In the genomic region with DNA sequence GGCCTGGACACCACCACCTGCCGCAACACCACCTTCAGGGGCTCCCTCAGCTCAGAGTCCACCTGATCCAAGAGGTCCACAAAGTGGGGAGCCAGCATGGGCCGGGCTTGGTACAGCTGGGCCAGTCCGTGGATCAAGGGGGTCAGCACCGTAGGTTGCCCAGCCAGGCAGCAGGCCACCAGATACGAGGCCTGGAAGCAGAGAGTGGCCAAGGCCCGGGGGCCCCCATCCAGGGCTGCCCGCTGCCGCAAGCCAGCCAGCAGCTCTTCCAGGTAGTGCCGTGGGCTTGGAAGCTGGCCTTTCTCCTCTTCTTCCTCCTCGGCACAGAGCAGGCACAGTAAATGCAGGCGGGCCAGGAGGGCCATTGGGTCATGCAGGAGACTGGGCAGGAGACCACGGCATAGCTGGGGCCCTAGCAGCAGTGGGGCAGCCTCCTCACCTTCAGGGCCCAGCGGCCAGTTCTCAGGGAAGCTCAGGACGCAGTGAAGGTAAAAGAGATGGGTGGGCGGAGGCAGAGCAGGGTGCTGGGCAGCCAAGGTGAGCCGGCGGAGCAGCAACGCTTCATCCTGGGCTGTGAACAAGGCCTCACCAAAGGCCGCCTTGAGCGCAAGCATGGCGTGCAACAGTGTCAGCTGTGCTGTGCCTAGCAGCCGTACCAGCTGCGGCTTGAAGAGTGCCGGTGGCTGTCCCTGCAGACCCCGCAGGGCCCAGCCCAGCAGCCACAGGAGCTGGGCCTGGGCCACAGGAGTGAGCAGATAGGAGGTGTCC, we compare ENCODE assay signal across 8 cellular contexts. TPM values are rescaled to one million over a fixed set of nuclear protein-coding genes. Genes with fewer than 3 reads are reported as not detected.
DNase-seq lines count a peak whose midpoint lies in the region; ATAC-seq and TF ChIP-seq lines count a peak whose summit lies in the region.

No MANE protein-coding gene starts in this region.

- H3K4me3 ChIP-seq in right atrium auricular region (peak overlapping the region; percentile 71 to 96), body of pancreas (peak overlapping the region; percentile 82 to 87), vagina (peak overlapping the region; percentile 79 to 99)

- TF ChIP-seq CTCF in right atrium auricular region (IDR thresholded peaks at IDR 0.05), result no peak
- no peak for TF ChIP-seq CTCF in body of pancreas (IDR thresholded peaks at IDR 0.05)
- TF ChIP-seq CTCF in vagina (IDR thresholded peaks at IDR 0.05), result no peak

- H3K4me1 ChIP-seq in right atrium auricular region (peaks cover 0 to 20% of the 10 kb centered on the region in 2 donors), body of pancreas (peaks cover 59% of the 10 kb centered on the region), vagina (peaks cover 34% of the 10 kb centered on the region)

- TF ChIP-seq POLR2A in body of pancreas (IDR thresholded peaks at IDR 0.05) (no peak), vagina (IDR thresholded peaks at IDR 0.05) (no peak)

- ATAC-seq in Right ventricle myocardium superior (ENCODE audit: poor library complexity) (no peak), body of pancreas (no peak)

- DNase-seq in right atrium auricular region (ENCODE audit: low spot score), result no peak
- DNase-seq in Right ventricle myocardium superior, result no peak
- DNase-seq in body of pancreas, result no peak
- peak; percentile 85 for DNase-seq in mesenteric fat pad (ENCODE audit: low spot score)
- DNase-seq in vagina (ENCODE audit: extremely low spot score in 2 of 2), result peak; percentile 78 to 91
- no peak for DNase-seq in NCI-H1417 treated with DMSO at 0.1 percent for 48 hours (lab: John Stamatoyannopoulos, UW)
- DNase-seq in T-helper 9 cell, result no peak
- DNase-seq in nucleus accumbens (lab: John Stamatoyannopoulos, UW), result no peak

- H3K9me3 ChIP-seq in right atrium auricular region (no peaks in the 10 kb centered on the region), body of pancreas (no peaks in the 10 kb centered on the region), vagina (no peaks in the 10 kb centered on the region)

- H3K27me3 ChIP-seq in right atrium auricular region (no peaks in the 10 kb centered on the region), body of pancreas (no peaks in the 10 kb centered on the region), vagina (no peaks in the 10 kb centered on the region)

- intact Hi-C loops in Right ventricle myocardium superior (cut with DNase I) (no loop called here), body of pancreas (cut with DNase I) (loop anchor here (5.0 kb wide), 1 partner anchor 33 kb away; no protein-coding TSS in a partner anchor), vagina (cut with DNase I) (no loop called here)

- peaks cover 30% of the 10 kb centered on the region for H3K36me3 ChIP-seq in right atrium auricular region
- H3K36me3 ChIP-seq in body of pancreas (replicated peaks in 1 of 2; ENCODE audit: insufficient read depth in 1 of 2, low read depth in 2 of 2), result no peaks in the 10 kb centered on the region
- peaks cover 0 to 20% of the 10 kb centered on the region in 2 donors for H3K36me3 ChIP-seq in vagina

- WGBS in body of pancreas, 2 donors, result 67 to 83% methylated on average over 10 to 19 of the region's 25 CpGs

- H3K27ac ChIP-seq in right atrium auricular region (no peak overlapping the region), body of pancreas (peak overlapping the region in 3 of 4 donors; percentile 88 to 94 (median 90)), vagina (peak overlapping the region; percentile 76)

RNA-seq across cellular contexts. Expression of gene AP5B1, which starts 1.7 kb away (rescaled TPM):
- total RNA-seq in right atrium auricular region, result 10 to 100 TPM in 1 of 2 donors, 1 to 10 TPM in 1; 9.5 to 14.3 TPM
- 6.5 TPM for total RNA-seq in Right ventricle myocardium superior
- total RNA-seq in body of pancreas, result 10 to 100 TPM; 18.2 to 33.9 TPM
- 51.8 TPM for total RNA-seq in mesenteric fat pad
- total RNA-seq in vagina, result 16.5 TPM

RNA-seq across cellular contexts. Expression of gene OVOL1, which starts 7.8 kb away (rescaled TPM):
- total RNA-seq in right atrium auricular region, result not detected
- total RNA-seq in Right ventricle myocardium superior, result not detected
- total RNA-seq in body of pancreas, result 1 to 10 TPM in 1 of 2 donors, under 1 TPM in 1; 0.78 to 1.3 TPM
- not detected for total RNA-seq in mesenteric fat pad
- 17.4 TPM for total RNA-seq in vagina

RNA-seq across cellular contexts. Expression of gene SNX32, which starts 54.7 kb away (rescaled TPM):
- under 1 TPM; 0.20 to 0.37 TPM for total RNA-seq in right atrium auricular region
- not detected for total RNA-seq in Right ventricle myocardium superior
- under 1 TPM in 1 of 2 donors, not detected in 1; 0.26 TPM for total RNA-seq in body of pancreas
- not detected for total RNA-seq in mesenteric fat pad
- 1.5 TPM for total RNA-seq in vagina

RNA-seq across cellular contexts. Expression of gene RNASEH2C, which starts 58.5 kb away (rescaled TPM):
- total RNA-seq in right atrium auricular region (100 to 1,000 TPM; 105 to 194 TPM), Right ventricle myocardium superior (49.5 TPM), body of pancreas (100 to 1,000 TPM in 1 of 2 donors, 10 to 100 TPM in 1; 45.4 to 112 TPM), mesenteric fat pad (71.8 TPM), vagina (66.8 TPM)

Comparison
In these comparisons a context has a peak if more than half of its experiments do, and no peak if none do; other contexts are left out.
1. DNase-seq: peak in mesenteric fat pad (single experiment) and vagina (2 of 2); none in right atrium auricular region (single experiment), Right ventricle myocardium superior (single experiment), body of pancreas (0 of 4), NCI-H1417 treated with DMSO at 0.1 percent for 48 hours (single experiment), T-helper 9 cell (single experiment) and nucleus accumbens (0 of 56).
2. H3K27ac ChIP-seq: peak in body of pancreas (3 of 4) and vagina (single experiment); none in right atrium auricular region (0 of 2).
3. Peak in every context shown above with its lines, with median percentiles within 50 percentile points of each other: H3K4me3 ChIP-seq.